8 cellular contexts compared by ENCODE assay signal in the genomic region with DNA sequence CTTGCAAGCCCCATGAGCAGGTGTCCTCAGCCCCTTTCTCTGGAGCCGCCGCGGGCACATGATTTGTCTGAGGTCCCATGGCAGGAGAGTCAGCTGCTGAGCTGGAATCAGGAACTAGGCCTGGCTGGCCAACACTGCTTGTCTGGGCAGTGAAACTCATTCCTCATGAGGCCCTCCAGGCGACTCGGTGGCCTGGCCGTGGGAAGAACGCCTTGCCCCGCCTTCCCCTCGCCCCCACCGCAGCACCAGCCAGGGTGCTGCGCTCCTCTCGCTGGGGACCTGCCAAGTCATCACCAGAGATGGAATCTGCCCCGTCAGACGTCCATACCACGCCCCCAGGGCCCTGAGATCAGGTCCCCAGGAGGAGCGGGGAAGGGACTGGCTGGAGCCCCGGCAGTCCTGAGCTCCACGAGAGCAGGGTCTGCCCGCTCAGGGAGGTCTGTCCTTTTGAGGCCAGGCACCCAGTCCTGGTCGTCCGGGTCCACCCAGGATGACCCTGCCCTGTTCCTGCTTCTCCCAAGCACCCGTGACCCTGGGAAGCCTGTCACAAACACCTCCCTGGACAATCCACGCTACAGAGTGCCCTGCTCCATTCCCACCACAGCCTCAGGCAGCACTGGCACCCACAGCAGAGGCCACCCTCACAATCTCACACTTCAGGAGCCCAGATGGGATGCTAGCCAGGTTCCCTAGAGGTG.
A peak's percentile ranks its signal among the peaks of the same experiment; 100 is the strongest.
DNase-seq lines count a peak whose midpoint lies in the region; ATAC-seq and TF ChIP-seq lines count a peak whose summit lies in the region.
"Not testable (repeated sequence)": the region's sequence is repeated elsewhere in the genome, so short reads cannot be mapped to it uniquely, and the experiment has no call there.

No MANE protein-coding gene starts in this region.

- not testable (repeated sequence) for H3K4me1 Mint-ChIP-seq in activated T-helper 17 cell treated with anti-CD3 and anti-CD28 coated beads, Interleukin-2, amount 50 U/mL, for 72 hours

- not testable (repeated sequence) for TF ChIP-seq CTCF in RWPE1 (conservative IDR thresholded peaks at IDR 0.05; ENCODE audit: low read depth); gastroesophageal sphincter (IDR thresholded peaks at IDR 0.05); mucosa of descending colon (IDR thresholded peaks at IDR 0.05); upper lobe of right lung (IDR thresholded peaks at IDR 0.05)

- H3K4me3 Mint-ChIP-seq in activated T-helper 17 cell treated with anti-CD3 and anti-CD28 coated beads, Interleukin-2, amount 50 U/mL, for 72 hours, result peak overlapping the region; percentile 55

- not testable (repeated sequence) for TF ChIP-seq EP300 in gastroesophageal sphincter (IDR thresholded peaks at IDR 0.05)

- DNase-seq in RWPE1 (ENCODE audit: low spot score), result not testable (repeated sequence)
- peak in 2 of 3 donors; percentile 21 to 44 for DNase-seq in mucosa of descending colon
- DNase-seq in upper lobe of right lung, result peak; percentile 34

- H3K9me3 ChIP-seq in gastroesophageal sphincter, mucosa of descending colon, upper lobe of right lung: not testable (repeated sequence)

- H3K4me1 ChIP-seq in gastroesophageal sphincter; mucosa of descending colon (ENCODE audit: low read depth); upper lobe of right lung: not testable (repeated sequence)

- H3K36me3 Mint-ChIP-seq in activated T-helper 17 cell treated with anti-CD3 and anti-CD28 coated beads, Interleukin-2, amount 50 U/mL, for 72 hours (ENCODE audit: low read depth), result not testable (repeated sequence)

- not testable (repeated sequence) for H3K36me3 ChIP-seq in gastroesophageal sphincter; mucosa of descending colon (ENCODE audit: low read depth); upper lobe of right lung

- intact Hi-C loops in mucosa of descending colon (cut with DNase I, micrococcal nuclease); upper lobe of right lung (cut with DNase I): not testable (repeated sequence)

- not testable (repeated sequence) for H3K4me3 ChIP-seq in gastroesophageal sphincter, mucosa of descending colon, upper lobe of right lung

- H3K27me3 Mint-ChIP-seq in activated T-helper 17 cell treated with anti-CD3 and anti-CD28 coated beads, Interleukin-2, amount 50 U/mL, for 72 hours, result not testable (repeated sequence)

- CTCF ChIA-PET in RWPE1 (lab: Yijun Ruan, JAX), result not testable (repeated sequence)

- peak overlapping the region; percentile 78 for H3K27ac Mint-ChIP-seq in activated T-helper 17 cell treated with anti-CD3 and anti-CD28 coated beads, Interleukin-2, amount 50 U/mL, for 72 hours

- ATAC-seq in GM18520 (IDR thresholded peaks at IDR 0.05; ENCODE audit: unreplicated experiment) (peak; percentile 6), GM21737 (IDR thresholded peaks at IDR 0.05; ENCODE audit: unreplicated experiment) (peak; percentile 15), HG03108 (IDR thresholded peaks at IDR 0.05; ENCODE audit: unreplicated experiment) (peak; percentile 27), gastroesophageal sphincter (peak; percentile 48), mucosa of descending colon (peak; percentile 19), upper lobe of right lung (peak; percentile 81)
- peak; percentile 32 for ATAC-seq in activated T-helper 17 cell treated with anti-CD3 and anti-CD28 coated beads, Interleukin-2, amount 50 U/mL, for 72 hours (replicated peaks)

- H3K27ac ChIP-seq in RWPE1 (peak overlapping the region; percentile 46; the same call in 1 of the 2 replicates), gastroesophageal sphincter (peak overlapping the region in 1 of 4 donors; percentile 57)
- not testable (repeated sequence) for H3K27ac ChIP-seq in upper lobe of right lung

- POLR2A ChIA-PET in RWPE1 (lab: Yijun Ruan, JAX; ENCODE audit: low non-redundant PET), result not testable (repeated sequence)

- WGBS in gastroesophageal sphincter (ENCODE audit: low coverage in 1 of 2), 2 donors, result no CpG with 5 or more reads among the region's 23 CpGs

- not testable (repeated sequence) for TF ChIP-seq POLR2A in gastroesophageal sphincter (IDR thresholded peaks at IDR 0.05)

- H3K9me3 Mint-ChIP-seq in activated T-helper 17 cell treated with anti-CD3 and anti-CD28 coated beads, Interleukin-2, amount 50 U/mL, for 72 hours, result not testable (repeated sequence)

- H3K27me3 ChIP-seq in gastroesophageal sphincter, upper lobe of right lung: not testable (repeated sequence)

Comparison
In these comparisons a context has a peak if more than half of its experiments do, and no peak if none do; other contexts are left out.
1. ATAC-seq: peak in every context shown above with its lines; median percentile 81 in upper lobe of right lung; 48 in gastroesophageal sphincter; 32 in activated T-helper 17 cell treated with anti-CD3 and anti-CD28 coated beads, Interleukin-2, amount 50 U/mL, for 72 hours; 27 in HG03108; 19 in mucosa of descending colon; 15 in GM21737; 6 in GM18520.